In genomic region chr13:113291997-113292862, GRCh38 we compare ENCODE assay signal across 8 cellular contexts. TPM values are rescaled to one million over a fixed set of nuclear protein-coding genes. Genes with fewer than 3 reads are reported as not detected.
A peak's percentile ranks its signal among the peaks of the same experiment; 100 is the strongest.
DNase-seq lines count a peak whose midpoint lies in the region; ATAC-seq lines count a peak whose summit lies in the region.

No MANE protein-coding gene starts in this region.

- H3K36me3 ChIP-seq in MG63 (no peaks in the 10 kb centered on the region), iPS-18a (ENCODE audit: control insufficient read depth, low read depth, low read length) (no peaks in the 10 kb centered on the region)

- DNase-seq in DMS79 (lab: John Stamatoyannopoulos, UW) (peak; percentile 24), MG63 (peak; percentile 37), NAMALWA (ENCODE audit: low spot score) (no peak)
- peak; percentile 18 for DNase-seq in activated naive CD4-positive, alpha-beta T cell treated with anti-CD3 and anti-CD28 coated beads, Interleukin-2, amount 50 U/mL, for 16 hours
- DNase-seq in stimulated activated CD8-positive, alpha-beta memory T cell treated with anti-CD3 and anti-CD28 coated beads, Interleukin-7, amount 100 ng/mL, for 24 hours (ENCODE audit: low read depth), result peak; percentile 6

- H3K27me3 ChIP-seq in MG63 (peaks cover 23% of the 10 kb centered on the region), iPS-18a (ENCODE audit: control insufficient read depth, insufficient read depth, low read length) (peaks cover 24% of the 10 kb centered on the region)

- ATAC-seq in HG03469 (IDR thresholded peaks at IDR 0.05; ENCODE audit: unreplicated experiment), result no peak
- ATAC-seq in GM19455 (IDR thresholded peaks at IDR 0.05; ENCODE audit: unreplicated experiment), result no peak

- peaks cover 7% of the 10 kb centered on the region for H3K4me1 ChIP-seq in iPS-18a (ENCODE audit: control insufficient read depth, low read depth, low read length)

- no peak overlapping the region for H3K27ac ChIP-seq in iPS-18a (ENCODE audit: low read length)

- H3K4me3 ChIP-seq in MG63 (peak overlapping the region; percentile 13), iPS-18a (ENCODE audit: low read length) (peak overlapping the region; percentile 44)

- peaks cover 3% of the 10 kb centered on the region for H3K9me3 ChIP-seq in MG63
- no peaks in the 10 kb centered on the region for H3K9me3 ChIP-seq in iPS-18a (ENCODE audit: control insufficient read depth, low read depth, low read length)

- no peak overlapping the region for H3K9ac ChIP-seq in iPS-18a (ENCODE audit: low read length)

RNA-seq across cellular contexts. Expression of gene LAMP1, which starts 4.8 kb away (rescaled TPM):
- total RNA-seq in MG63 (2014; rRNA removed; shearing (Covaris generic); ENCODE audit: low replicate concordance), result 194 and 225 TPM in 2 replicates
